ENCODE assay signal across 1 cellular context in the genomic region with DNA sequence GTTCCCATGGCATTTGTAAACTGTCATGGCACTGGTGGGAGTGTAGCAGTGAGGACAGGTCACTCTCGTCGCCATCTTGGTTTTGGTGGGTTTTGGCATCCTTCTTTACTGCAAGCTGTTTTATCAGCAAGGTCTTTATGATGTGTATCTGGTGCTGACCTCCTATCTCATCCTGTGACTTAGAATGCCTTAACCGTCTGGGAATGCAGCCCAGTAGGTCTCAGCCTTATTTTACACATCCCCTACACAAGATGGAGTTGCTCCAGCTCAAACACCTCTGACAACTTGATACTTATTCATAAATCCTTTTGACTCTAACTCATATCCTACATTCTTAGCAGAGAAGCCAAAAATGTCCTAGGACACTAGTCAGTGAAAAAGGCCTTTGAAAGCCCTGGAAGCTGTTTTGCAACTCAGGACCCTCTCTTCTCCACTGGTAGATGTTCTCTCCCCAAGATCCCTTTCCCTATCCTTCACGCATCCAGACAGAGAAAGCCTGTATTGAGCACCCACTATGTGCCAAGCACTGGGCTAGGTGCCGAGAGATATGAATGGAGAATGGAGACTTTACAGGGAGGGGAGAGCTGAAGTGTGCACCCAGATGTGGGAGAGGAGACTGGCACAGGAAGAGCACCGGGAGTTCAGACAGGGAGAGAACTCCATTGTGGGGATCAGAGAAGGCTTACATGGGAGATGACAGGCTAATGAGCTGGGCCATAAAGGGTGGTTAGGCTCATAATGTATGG.
TF ChIP-seq lines count a peak whose summit lies in the region.

No MANE protein-coding gene starts in this region.

TF ChIP-seq in IMR-90, 13 proteins besides CTCF, POLR2A, EP300 and RAD21:
- TF ChIP-seq USF2 (IDR thresholded peaks at IDR 0.05; ENCODE audit: low read depth, low read length): no peak
- no peak for TF ChIP-seq CEBPB (IDR thresholded peaks at IDR 0.05; ENCODE audit: low read depth, low read length)
- no peak for TF ChIP-seq MAZ (IDR thresholded peaks at IDR 0.05; ENCODE audit: borderline replicate concordance, low read depth, low read length)
- TF ChIP-seq NFE2L2 (IDR thresholded peaks at IDR 0.05; ENCODE audit: low read depth, low read length): no peak
- TF ChIP-seq BHLHE40 (IDR thresholded peaks at IDR 0.05; ENCODE audit: low read depth, low read length): no peak
- no peak for TF ChIP-seq RFX5 (IDR thresholded peaks at IDR 0.05; ENCODE audit: low read depth, low read length)
- TF ChIP-seq FOS (IDR thresholded peaks at IDR 0.05; ENCODE audit: low read depth, low read length): no peak
- TF ChIP-seq, protein P1, sequence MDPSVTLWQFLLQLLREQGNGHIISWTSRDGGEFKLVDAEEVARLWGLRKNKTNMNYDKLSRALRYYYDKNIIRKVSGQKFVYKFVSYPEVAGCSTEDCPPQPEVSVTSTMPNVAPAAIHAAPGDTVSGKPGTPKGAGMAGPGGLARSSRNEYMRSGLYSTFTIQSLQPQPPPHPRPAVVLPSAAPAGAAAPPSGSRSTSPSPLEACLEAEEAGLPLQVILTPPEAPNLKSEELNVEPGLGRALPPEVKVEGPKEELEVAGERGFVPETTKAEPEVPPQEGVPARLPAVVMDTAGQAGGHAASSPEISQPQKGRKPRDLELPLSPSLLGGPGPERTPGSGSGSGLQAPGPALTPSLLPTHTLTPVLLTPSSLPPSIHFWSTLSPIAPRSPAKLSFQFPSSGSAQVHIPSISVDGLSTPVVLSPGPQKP (IDR thresholded peaks at IDR 0.05; ENCODE audit: borderline replicate concordance, low read depth, low read length): no peak
- TF ChIP-seq SMC3 (IDR thresholded peaks at IDR 0.05; ENCODE audit: low read depth, low read length): no peak
- no peak for TF ChIP-seq MAFK (IDR thresholded peaks at IDR 0.05; ENCODE audit: low read depth, low read length)
- no peak for TF ChIP-seq MXI1 (IDR thresholded peaks at IDR 0.05; ENCODE audit: borderline replicate concordance, low read depth, low read length)
- TF ChIP-seq CHD1 (IDR thresholded peaks at IDR 0.05; ENCODE audit: low read depth, low read length): no peak
- no peak for TF ChIP-seq RCOR1 (IDR thresholded peaks at IDR 0.05; ENCODE audit: insufficient replicate concordance, low read length)
